In the genomic region with DNA sequence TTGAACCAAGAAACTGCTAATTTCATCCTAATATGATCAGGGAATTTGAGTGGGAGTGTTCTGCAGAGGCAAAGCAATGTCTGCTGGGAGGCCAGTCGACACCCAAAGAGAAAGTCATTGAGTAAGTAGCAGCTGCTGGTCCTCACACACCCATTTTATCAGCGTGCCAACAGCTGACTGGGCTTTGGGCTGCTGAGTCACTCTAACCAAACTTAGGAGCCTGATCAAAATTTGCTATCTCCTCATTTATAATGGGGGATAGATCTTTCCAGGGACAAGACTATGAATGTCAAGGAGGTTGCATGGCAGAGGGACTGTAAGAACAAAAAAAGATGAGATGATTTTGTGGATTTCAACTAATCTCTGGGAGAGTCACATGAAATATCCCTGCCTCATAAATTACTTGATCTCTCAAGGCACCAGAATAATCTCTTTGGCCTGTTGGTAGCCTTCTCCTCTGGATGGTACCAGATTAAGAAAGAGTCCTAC, we compare ENCODE assay signal across 9 cellular contexts. TPM values are rescaled to one million over a fixed set of nuclear protein-coding genes. Genes with fewer than 3 reads are reported as not detected.
DNase-seq lines count a peak whose midpoint lies in the region; ATAC-seq, FAIRE-seq and TF ChIP-seq lines count a peak whose summit lies in the region.
"Had no signal": no experiment of that assay in that cellular context is flagged by ENCODE, and none has a peak within 500 bp of the region (broad histone marks: within the 10 kb centered on the region; RNA-seq: fewer than 3 reads in every experiment).

No MANE protein-coding gene starts in this region.

- H3K4me3 ChIP-seq in left ventricle myocardium inferior (no peak overlapping the region), skeletal muscle satellite cell (ENCODE audit: low read length) (peak overlapping the region; percentile 19)

- H3K4me1 ChIP-seq in left ventricle myocardium inferior (peaks cover 77% of the 10 kb centered on the region), skeletal muscle satellite cell (ENCODE audit: control insufficient read depth, insufficient read depth, low read length) (peaks cover 37% of the 10 kb centered on the region)

- peaks cover 12% of the 10 kb centered on the region for H3K36me3 Mint-ChIP-seq in activated naive CD8-positive, alpha-beta T cell treated with anti-CD3 and anti-CD28 coated beads, Interleukin-2, amount 10 ng/mL, durations not matched to agents 7 days and 5 days

- intact Hi-C loops in left ventricle myocardium inferior (cut with micrococcal nuclease) = no loop called here

- POLR2A ChIA-PET in activated naive CD8-positive, alpha-beta T cell treated with anti-CD3 and anti-CD28 coated beads, Interleukin-2, amount 10 ng/mL, durations not matched to agents 7 days and 5 days (lab: Charles Lee) = interaction anchor here (1.0 kb wide), 1 partner anchor 509 kb away, joined by 4 read pairs; no protein-coding TSS in a partner anchor

- peak overlapping the region; percentile 31 for H3K9ac ChIP-seq in skeletal muscle satellite cell (ENCODE audit: low read depth, low read length)

- peaks cover 61% of the 10 kb centered on the region for H3K4me1 Mint-ChIP-seq in activated naive CD8-positive, alpha-beta T cell treated with anti-CD3 and anti-CD28 coated beads, Interleukin-2, amount 10 ng/mL, durations not matched to agents 7 days and 5 days

- no peak for ATAC-seq in activated naive CD8-positive, alpha-beta T cell treated with anti-CD3 and anti-CD28 coated beads, Interleukin-2, amount 10 ng/mL, durations not matched to agents 7 days and 5 days (ENCODE audit: low read depth)
- no peak for ATAC-seq in HG03039 (IDR thresholded peaks at IDR 0.05; ENCODE audit: unreplicated experiment)

- no peak for TF ChIP-seq CTCF in left ventricle myocardium inferior (IDR thresholded peaks at IDR 0.05; ENCODE audit: borderline replicate concordance)

- peaks cover 5% of the 10 kb centered on the region for H3K36me3 ChIP-seq in left ventricle myocardium inferior
- H3K36me3 ChIP-seq in skeletal muscle satellite cell (ENCODE audit: insufficient read depth, low read length) = peaks cover 3% of the 10 kb centered on the region

- H3K27me3 ChIP-seq in left ventricle myocardium inferior (ENCODE audit: low read depth) (no peaks in the 10 kb centered on the region), skeletal muscle satellite cell (ENCODE audit: control insufficient read depth, insufficient read depth, low read length) (no peaks in the 10 kb centered on the region)

- TF ChIP-seq POLR2A in H54 (IDR thresholded peaks at IDR 0.05; ENCODE audit: low read depth, low read length) = no peak

- peak overlapping the region; percentile 14 for H3K27ac Mint-ChIP-seq in activated naive CD8-positive, alpha-beta T cell treated with anti-CD3 and anti-CD28 coated beads, Interleukin-2, amount 10 ng/mL, durations not matched to agents 7 days and 5 days

- H3K9me3 Mint-ChIP-seq in activated naive CD8-positive, alpha-beta T cell treated with anti-CD3 and anti-CD28 coated beads, Interleukin-2, amount 10 ng/mL, durations not matched to agents 7 days and 5 days = no peaks in the 10 kb centered on the region

- H3K27ac ChIP-seq in left ventricle myocardium inferior (replicated peaks) = peak overlapping the region; percentile 67

- H3K27me3 Mint-ChIP-seq in activated naive CD8-positive, alpha-beta T cell treated with anti-CD3 and anti-CD28 coated beads, Interleukin-2, amount 10 ng/mL, durations not matched to agents 7 days and 5 days = no peaks in the 10 kb centered on the region

- H3K4me2 ChIP-seq in skeletal muscle satellite cell (ENCODE audit: low read length) = peak overlapping the region; percentile 66

- H3K9me3 ChIP-seq in left ventricle myocardium inferior (replicated peaks) (no peaks in the 10 kb centered on the region), skeletal muscle satellite cell (replicated peaks; ENCODE audit: low read length) (no peaks in the 10 kb centered on the region)

- DNase-seq in DMS79 treated with DMSO at 0.1 percent for 48 hours (lab: John Stamatoyannopoulos, UW) = peak; percentile 0
- no peak for DNase-seq in DMS79 (lab: John Stamatoyannopoulos, UW)
- peak; percentile 86 for DNase-seq in H54 (ENCODE audit: insufficient read length, low spot score)
- DNase-seq in NCI-H774 (lab: John Stamatoyannopoulos, UW) = peak; percentile 69
- no peak for DNase-seq in activated naive CD8-positive, alpha-beta T cell treated with anti-CD3 and anti-CD28 coated beads, Interleukin-2, amount 10 ng/mL, durations not matched to agents 7 days and 5 days
- peak; percentile 57 for DNase-seq in left ventricle myocardium inferior

- H3K4me3 Mint-ChIP-seq in activated naive CD8-positive, alpha-beta T cell treated with anti-CD3 and anti-CD28 coated beads, Interleukin-2, amount 10 ng/mL, durations not matched to agents 7 days and 5 days = peak overlapping the region; percentile 1

- FAIRE-seq in H54 (lab: Jason Lieb, UNC) = peak; percentile 87
- FAIRE-seq: A204.1 had no signal

RNA-seq across cellular contexts. Expression of gene CPSF4L, which starts 32.9 kb away (rescaled TPM):
- not detected for total RNA-seq in activated naive CD8-positive, alpha-beta T cell treated with anti-CD3 and anti-CD28 coated beads, Interleukin-2, amount 10 ng/mL, durations not matched to agents 7 days and 5 days
- not detected for total RNA-seq in left ventricle myocardium inferior
- 0.25 TPM in 1 of 2 replicates, not detected in the other for total RNA-seq in skeletal muscle satellite cell (2012; rRNA removed)

RNA-seq across cellular contexts. Expression of gene COG1, which starts 35.9 kb away (rescaled TPM):
- 10 to 100 TPM; 51.8 to 53.7 TPM for total RNA-seq in activated naive CD8-positive, alpha-beta T cell treated with anti-CD3 and anti-CD28 coated beads, Interleukin-2, amount 10 ng/mL, durations not matched to agents 7 days and 5 days
- total RNA-seq in left ventricle myocardium inferior = 44.7 TPM
- total RNA-seq in skeletal muscle satellite cell (2012; rRNA removed) = 11.7 and 20.5 TPM in 2 replicates

Comparison
In these comparisons a context has a peak if more than half of its experiments do, and no peak if none do; other contexts are left out.
1. DNase-seq: peak in DMS79 treated with DMSO at 0.1 percent for 48 hours (single experiment), H54 (single experiment), NCI-H774 (single experiment) and left ventricle myocardium inferior (single experiment); none in DMS79 (single experiment) and activated naive CD8-positive, alpha-beta T cell treated with anti-CD3 and anti-CD28 coated beads, Interleukin-2, amount 10 ng/mL, durations not matched to agents 7 days and 5 days (single experiment).